In genomic region chr1:84724128-84724860, GRCh38 we compare ENCODE assay signal across 8 cellular contexts. TPM values are rescaled to one million over a fixed set of nuclear protein-coding genes. Genes with fewer than 3 reads are reported as not detected.
DNase-seq lines count a peak whose midpoint lies in the region; ATAC-seq, FAIRE-seq and TF ChIP-seq lines count a peak whose summit lies in the region.

No MANE protein-coding gene starts in this region.

- peak; percentile 61 for TF ChIP-seq RAD21 in GM12878 (IDR thresholded peaks at IDR 0.05; ENCODE audit: insufficient read depth, low read depth, low read length)

- RAD21 ChIA-PET in GM12878 (lab: Charles Lee; ENCODE audit: unreplicated experiment): interaction anchor here (0.7 to 1.9 kb wide), 7 partner anchors 24 to 101 kb away, joined by 3 to 10 read pairs (median 4); no protein-coding TSS in a partner anchor

- no peaks in the 10 kb centered on the region for H3K79me2 ChIP-seq in GM12878 (ENCODE audit: control insufficient read depth, insufficient read depth, low read length)

- H3K4me3 ChIP-seq in GM12878: no peak overlapping the region
- no peak overlapping the region for H3K4me3 ChIP-seq in retinal pigment epithelial cell (ENCODE audit: low read length)

- in situ Hi-C loops in SK-MEL-5 (cut with HindIII; ENCODE audit: low pct_unique_long_range_greater_than_20kb, low sequenced_read_pairs): no loop called here
- in situ Hi-C loops in GM12878 (cut with MboI): no loop called here

- no peak overlapping the region for H3K9ac ChIP-seq in GM12878 (ENCODE audit: control insufficient read depth, insufficient read depth, low read length)

- BruUV-seq in GM12878 (replicated peaks; lab: Mats Ljungman, UMichigan): no TSS peak

- peak; percentile 72 for ATAC-seq in GM12878
- ATAC-seq in HG03139 (IDR thresholded peaks at IDR 0.05; ENCODE audit: unreplicated experiment): no peak
- no peak for ATAC-seq in HG02623 (IDR thresholded peaks at IDR 0.05; ENCODE audit: unreplicated experiment)

- DNase-seq in GM19240 (ENCODE audit: insufficient read length, low spot score) (peak; percentile 22), SK-MEL-5 (ENCODE audit: low read depth, low spot score) (peak; percentile 69), GM12878 (ENCODE audit: low read depth, low spot score) (no peak), retinal pigment epithelial cell (ENCODE audit: low read depth) (no peak), SKM-1 treated with dmso at 0.1 percent for 144 hours (lab: John Stamatoyannopoulos, UW; ENCODE audit: unreplicated experiment) (no peak), NCI-H2107 (lab: John Stamatoyannopoulos, UW) (no peak)

- H3K36me3 ChIP-seq in GM12878 (ENCODE audit: control insufficient read depth in 2 of 2, insufficient read depth in 2 of 2, low read length in 1 of 2): no peaks in the 10 kb centered on the region

- 27% methylated on average over 17 of the region's 17 CpGs for WGBS in GM12878 (ENCODE audit: insufficient coverage, insufficient replicate concordance, low lambda C conversion rate, missing lambda C conversion rate)

- H3K4me2 ChIP-seq in GM12878 (ENCODE audit: control insufficient read depth, insufficient read depth): no peak overlapping the region

- no peaks in the 10 kb centered on the region for H3K27me3 ChIP-seq in GM12878 (replicated peaks in 1 of 2; ENCODE audit: control insufficient read depth in 2 of 2, insufficient read depth in 2 of 2, low read length in 1 of 2)

- no peaks in the 10 kb centered on the region for H4K20me1 ChIP-seq in GM12878 (ENCODE audit: control insufficient read depth, insufficient read depth)

- intact Hi-C loops in GM12878 (cut with micrococcal nuclease; ENCODE audit: unreplicated experiment): loop anchor here (1.0 kb wide), 1 partner anchor 56 kb away; no protein-coding TSS in a partner anchor

- no peak for TF ChIP-seq POLR2A in GM12878 (IDR thresholded peaks at IDR 0.05; ENCODE audit: low read depth, low read length)

- no peaks in the 10 kb centered on the region for H3K4me1 ChIP-seq in GM12878 (ENCODE audit: control insufficient read depth, insufficient read depth, low read length)

- no peak overlapping the region for H2AFZ ChIP-seq in GM12878 (ENCODE audit: control insufficient read depth, low read depth, low read length)

- TF ChIP-seq EP300 in GM12878 (IDR thresholded peaks at IDR 0.05; ENCODE audit: borderline replicate concordance in 1 of 2, control insufficient read depth in 1 of 2, low read depth in 2 of 2, low read length in 2 of 2): no peak

- H3K9me3 ChIP-seq in GM12878 (replicated peaks; ENCODE audit: control insufficient read depth, insufficient read depth, low read length): no peaks in the 10 kb centered on the region

- POLR2A ChIA-PET in GM12878 (lab: Charles Lee): interaction anchor here (0.7 to 2.4 kb wide), 4 partner anchors 9 to 243 kb away, joined by 3 to 5 read pairs (median 4); no protein-coding TSS in a partner anchor

- peak; percentile 42 to 77 (median 72) for TF ChIP-seq CTCF in GM12878 (IDR thresholded peaks at IDR 0.05 in 2 of 3, conservative IDR thresholded peaks at IDR 0.05 in 1 of 3; ENCODE audit: control insufficient read depth in 2 of 3, extremely low read depth in 1 of 3, insufficient read depth in 1 of 3, low read depth in 3 of 3, low read length in 3 of 3)
- peak; percentile 45 for TF ChIP-seq CTCF in retinal pigment epithelial cell (conservative IDR thresholded peaks at IDR 0.05; ENCODE audit: low read depth, low read length)

- SMC1A ChIA-PET in GM12878 (lab: Charles Lee; ENCODE audit: uncharacterized antibody, unreplicated experiment): interaction anchor here (0.7 to 9.1 kb wide), 18 partner anchors 9 to 212 kb away, joined by 3 to 113 read pairs (median 4); partner anchors contain the start of gene SSX2IP

- CTCF ChIA-PET in GM12878 (lab: Yijun Ruan, JAX): interaction anchor here (0.6 to 6.9 kb wide), 31 partner anchors 9 to 303 kb away, joined by 3 to 52 read pairs (median 4); no protein-coding TSS in a partner anchor

- FAIRE-seq in GM12878 (lab: Jason Lieb, UNC): peak; percentile 85

- H3K27ac ChIP-seq in GM12878 (ENCODE audit: control insufficient read depth, insufficient read depth): no peak overlapping the region

TF ChIP-seq in GM12878, 131 proteins besides CTCF, POLR2A, EP300 and RAD21:
- TF ChIP-seq SMC3 (IDR thresholded peaks at IDR 0.05; ENCODE audit: borderline replicate concordance, low read length) (peak; percentile 60; the same call in 1 of the 2 replicates), YY1 (IDR thresholded peaks at IDR 0.05; ENCODE audit: low read depth, low read length) (0 out of 2 replicates have a peak, but pooled peaks have one; percentile 22), CHD1 (IDR thresholded peaks at IDR 0.05; ENCODE audit: low read depth, low read length) (no peak), ZNF24 (IDR thresholded peaks at IDR 0.05) (peak; percentile 81)

RNA-seq across cellular contexts. Expression of gene SSX2IP, which starts 34.0 kb away (rescaled TPM):
- 12.8 and 14.0 TPM in 2 replicates for total RNA-seq in SK-MEL-5 (2014; rRNA removed; shearing (Covaris generic))
- polyA plus RNA-seq in SK-MEL-5 (2015; cell fraction: cytosol; rRNA removed): 7.9 and 12.5 TPM in 2 replicates
- 13.7 and 16.7 TPM in 2 replicates for polyA plus RNA-seq in SK-MEL-5 (2015; cell fraction: nucleus; rRNA removed)
- 13.3 and 15.2 TPM in 2 replicates for total RNA-seq in GM12878 (2013; cell fraction: nucleolus; rRNA removed)
- 7.6 and 8.5 TPM in 2 replicates for total RNA-seq in GM12878 (2014; rRNA removed)
- total RNA-seq in GM12878 (2014; rRNA removed; fragmentation: Illumina TruSeq; extraction: Trizol): 14.0 and 14.6 TPM in 2 replicates
- 11.8 and 13.8 TPM in 2 replicates for total RNA-seq in GM12878 (2021)
- 1.8 TPM for polyA plus RNA-seq in GM12878 (2011; ENCODE audit: low read depth)
- 8.4 and 13.6 TPM in 2 replicates for polyA plus RNA-seq in GM12878 (2011; rRNA removed)
- 1.7 and 2.4 TPM in 2 replicates for polyA plus RNA-seq in GM12878 (2011; cell fraction: cytosol; rRNA removed)
- polyA plus RNA-seq in GM12878 (2011; cell fraction: nucleus; rRNA removed): 6.7 and 7.4 TPM in 2 replicates
- polyA plus RNA-seq in GM12878 (2012): 3.6 and 3.7 TPM in 2 replicates
- 12.3 and 14.5 TPM in 2 replicates for polyA plus RNA-seq in GM12878 (2014; fragmentation: Illumina TruSeq; extraction: Trizol)
- 1 to 10 TPM; 3.3 to 3.9 TPM for polyA plus RNA-seq in GM12878 (2014; fragmentation: Nextera tagmentation; extraction: Ambion mirVana)
- 5.9 and 7.9 TPM in 2 replicates for polyA plus RNA-seq in GM12878 (2014; rRNA removed)
- 10 to 100 TPM; 12.8 TPM for polyA plus RNA-seq in GM12878 (2016; fragmentation: Nextera tagmentation; extraction: Ambion mirVana)
- polyA minus RNA-seq in GM12878 (2011; rRNA and poly(A)+ RNA removed): 3.2 and 6.9 TPM in 2 replicates
- 1.3 and 2.9 TPM in 2 replicates for polyA minus RNA-seq in GM12878 (2011; cell fraction: cytosol; rRNA and poly(A)+ RNA removed)
- polyA minus RNA-seq in GM12878 (2011; cell fraction: nucleus; rRNA and poly(A)+ RNA removed): 6.2 and 10.2 TPM in 2 replicates

Comparison
In these comparisons a context has a peak if more than half of its experiments do, and no peak if none do; other contexts are left out.
1. DNase-seq: peak in GM19240 (single experiment) and SK-MEL-5 (single experiment); none in GM12878 (single experiment), retinal pigment epithelial cell (single experiment), SKM-1 treated with dmso at 0.1 percent for 144 hours (single experiment) and NCI-H2107 (single experiment).